In the genomic region with DNA sequence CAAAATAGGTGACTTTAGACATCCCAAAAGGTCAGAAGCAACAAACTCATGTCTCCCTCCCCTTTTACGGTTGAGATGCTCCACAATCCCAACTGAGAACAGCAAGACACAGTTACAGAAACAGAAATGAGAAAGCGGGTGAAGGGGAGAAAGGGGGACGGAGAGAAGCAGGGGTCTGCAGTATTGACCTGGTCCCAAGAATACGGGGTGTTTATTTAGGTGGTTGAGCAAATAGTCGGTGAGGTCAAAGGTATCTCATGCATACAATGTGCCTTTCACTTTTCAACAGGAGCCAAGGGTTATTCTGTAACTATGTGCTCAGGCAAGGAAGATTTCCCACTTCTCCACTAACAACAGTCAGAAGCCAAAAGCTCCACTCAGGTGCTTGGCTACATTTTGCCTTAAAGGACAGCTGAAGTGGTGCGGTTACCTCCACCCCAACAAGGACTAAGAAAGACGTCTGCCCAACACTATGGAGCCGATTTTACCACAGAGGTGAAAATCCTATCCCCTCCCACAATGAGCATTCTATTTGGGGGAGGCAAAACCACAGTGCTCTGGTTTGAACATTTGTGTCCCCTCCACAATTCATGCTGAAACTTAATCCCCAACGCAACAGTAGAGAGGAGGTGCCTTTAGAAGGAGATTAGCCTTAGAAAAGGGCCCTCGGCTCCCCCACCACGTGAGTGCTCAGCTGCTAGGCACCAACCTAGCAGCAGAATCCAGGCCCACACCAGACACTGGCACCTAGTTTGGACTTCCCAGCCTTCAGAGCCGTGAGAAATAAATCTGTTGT, we compare ENCODE assay signal across 1 cellular context.
TF ChIP-seq lines count a peak whose summit lies in the region.

No MANE protein-coding gene starts in this region.

TF ChIP-seq in HepG2, 621 proteins besides CTCF, POLR2A, EP300 and RAD21 (continued from another document and continues in another):
- TF ChIP-seq ARNT2 (CRISPR knock-in tag; IDR thresholded peaks at IDR 0.05; ENCODE audit: low read depth) (no peak), ZFP36L1 (CRISPR knock-in tag; IDR thresholded peaks at IDR 0.05) (0 out of 2 replicates have a peak, but pooled peaks have one; percentile 33), POLR2G (IDR thresholded peaks at IDR 0.05; ENCODE audit: low read depth, low read length) (peak; percentile 93), ZIK1 (CRISPR knock-in tag; IDR thresholded peaks at IDR 0.05; ENCODE audit: borderline replicate concordance, low read depth) (no peak), ZNF451 (CRISPR knock-in tag; IDR thresholded peaks at IDR 0.05) (no peak), EED (CRISPR knock-in tag; IDR thresholded peaks at IDR 0.05) (no peak), ZNF138 (CRISPR knock-in tag; IDR thresholded peaks at IDR 0.05; ENCODE audit: low read depth) (no peak), BCL6 (CRISPR knock-in tag; IDR thresholded peaks at IDR 0.05) (peak; percentile 57; the same call in 1 of the 2 replicates), ZNF280B (CRISPR knock-in tag; IDR thresholded peaks at IDR 0.05; ENCODE audit: borderline replicate concordance) (no peak), CBX5 (CRISPR knock-in tag; IDR thresholded peaks at IDR 0.05; ENCODE audit: borderline replicate concordance) (no peak), ATAD3A (CRISPR knock-in tag; IDR thresholded peaks at IDR 0.05) (no peak), ZNF780A (CRISPR knock-in tag; IDR thresholded peaks at IDR 0.05) (0 out of 2 replicates have a peak, but pooled peaks have one; percentile 35), ZBTB7B (CRISPR knock-in tag; IDR thresholded peaks at IDR 0.05) (peak; percentile 100), YEATS2 (CRISPR knock-in tag; IDR thresholded peaks at IDR 0.05; ENCODE audit: borderline replicate concordance) (no peak), NR2F2 (IDR thresholded peaks at IDR 0.05; ENCODE audit: borderline replicate concordance, low read depth) (peak; percentile 81), ZNF253 (CRISPR knock-in tag; IDR thresholded peaks at IDR 0.05; ENCODE audit: borderline replicate concordance) (no peak), ZNF660 (CRISPR knock-in tag; IDR thresholded peaks at IDR 0.05; ENCODE audit: borderline replicate concordance, low read depth) (no peak), MIER2 (CRISPR knock-in tag; IDR thresholded peaks at IDR 0.05) (no peak; the same call in 1 of the 2 replicates), ISX (CRISPR knock-in tag; conservative IDR thresholded peaks at IDR 0.05) (no peak), KLF13 (CRISPR knock-in tag; IDR thresholded peaks at IDR 0.05) (no peak), ZNF605 (CRISPR knock-in tag; IDR thresholded peaks at IDR 0.05) (no peak), TAF1 (CRISPR knock-in tag; IDR thresholded peaks at IDR 0.05) (0 out of 2 replicates have a peak, but pooled peaks have one; percentile 31), PRDM10 (CRISPR knock-in tag; IDR thresholded peaks at IDR 0.05; ENCODE audit: low read depth) (peak; percentile 67; the same call in 1 of the 2 replicates), HMG20A (CRISPR knock-in tag; IDR thresholded peaks at IDR 0.05; ENCODE audit: borderline replicate concordance) (peak; percentile 74; the same call in 1 of the 2 replicates), ZNF772 (CRISPR knock-in tag; IDR thresholded peaks at IDR 0.05) (no peak), ZNF644 (CRISPR knock-in tag; IDR thresholded peaks at IDR 0.05; ENCODE audit: low read depth) (peak; percentile 51; the same call in 1 of the 2 replicates), ZNF367 (CRISPR knock-in tag; IDR thresholded peaks at IDR 0.05; ENCODE audit: borderline replicate concordance) (no peak), ZMYM2 (CRISPR knock-in tag; IDR thresholded peaks at IDR 0.05) (peak; percentile 55; the same call in 1 of the 2 replicates), ZNF282 (IDR thresholded peaks at IDR 0.05; ENCODE audit: partially characterized antibody) (no peak), ZNF556 (CRISPR knock-in tag; IDR thresholded peaks at IDR 0.05; ENCODE audit: borderline replicate concordance) (no peak), ZBTB21 (CRISPR knock-in tag; IDR thresholded peaks at IDR 0.05) (no peak)
- TF ChIP-seq, protein P1, sequence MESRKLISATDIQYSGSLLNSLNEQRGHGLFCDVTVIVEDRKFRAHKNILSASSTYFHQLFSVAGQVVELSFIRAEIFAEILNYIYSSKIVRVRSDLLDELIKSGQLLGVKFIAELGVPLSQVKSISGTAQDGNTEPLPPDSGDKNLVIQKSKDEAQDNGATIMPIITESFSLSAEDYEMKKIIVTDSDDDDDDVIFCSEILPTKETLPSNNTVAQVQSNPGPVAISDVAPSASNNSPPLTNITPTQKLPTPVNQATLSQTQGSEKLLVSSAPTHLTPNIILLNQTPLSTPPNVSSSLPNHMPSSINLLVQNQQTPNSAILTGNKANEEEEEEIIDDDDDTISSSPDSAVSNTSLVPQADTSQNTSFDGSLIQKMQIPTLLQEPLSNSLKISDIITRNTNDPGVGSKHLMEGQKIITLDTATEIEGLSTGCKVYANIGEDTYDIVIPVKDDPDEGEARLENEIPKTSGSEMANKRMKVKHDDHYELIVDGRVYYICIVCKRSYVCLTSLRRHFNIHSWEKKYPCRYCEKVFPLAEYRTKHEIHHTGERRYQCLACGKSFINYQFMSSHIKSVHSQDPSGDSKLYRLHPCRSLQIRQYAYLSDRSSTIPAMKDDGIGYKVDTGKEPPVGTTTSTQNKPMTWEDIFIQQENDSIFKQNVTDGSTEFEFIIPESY (CRISPR knock-in tag; IDR thresholded peaks at IDR 0.05): no peak
- TF ChIP-seq, protein P2, sequence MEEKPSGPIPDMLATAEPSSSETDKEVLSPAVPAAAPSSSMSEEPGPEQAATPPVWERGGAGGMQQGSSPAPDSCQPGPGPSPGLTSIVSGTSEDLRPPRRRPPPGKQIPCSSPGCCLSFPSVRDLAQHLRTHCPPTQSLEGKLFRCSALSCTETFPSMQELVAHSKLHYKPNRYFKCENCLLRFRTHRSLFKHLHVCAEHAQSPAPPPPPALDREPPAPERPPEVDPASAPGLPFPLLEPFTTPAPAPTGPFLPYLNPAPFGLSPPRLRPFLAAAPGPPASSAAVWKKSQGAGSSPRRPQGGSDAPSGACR (CRISPR knock-in tag; IDR thresholded peaks at IDR 0.05): no peak
- TF ChIP-seq, protein P3, sequence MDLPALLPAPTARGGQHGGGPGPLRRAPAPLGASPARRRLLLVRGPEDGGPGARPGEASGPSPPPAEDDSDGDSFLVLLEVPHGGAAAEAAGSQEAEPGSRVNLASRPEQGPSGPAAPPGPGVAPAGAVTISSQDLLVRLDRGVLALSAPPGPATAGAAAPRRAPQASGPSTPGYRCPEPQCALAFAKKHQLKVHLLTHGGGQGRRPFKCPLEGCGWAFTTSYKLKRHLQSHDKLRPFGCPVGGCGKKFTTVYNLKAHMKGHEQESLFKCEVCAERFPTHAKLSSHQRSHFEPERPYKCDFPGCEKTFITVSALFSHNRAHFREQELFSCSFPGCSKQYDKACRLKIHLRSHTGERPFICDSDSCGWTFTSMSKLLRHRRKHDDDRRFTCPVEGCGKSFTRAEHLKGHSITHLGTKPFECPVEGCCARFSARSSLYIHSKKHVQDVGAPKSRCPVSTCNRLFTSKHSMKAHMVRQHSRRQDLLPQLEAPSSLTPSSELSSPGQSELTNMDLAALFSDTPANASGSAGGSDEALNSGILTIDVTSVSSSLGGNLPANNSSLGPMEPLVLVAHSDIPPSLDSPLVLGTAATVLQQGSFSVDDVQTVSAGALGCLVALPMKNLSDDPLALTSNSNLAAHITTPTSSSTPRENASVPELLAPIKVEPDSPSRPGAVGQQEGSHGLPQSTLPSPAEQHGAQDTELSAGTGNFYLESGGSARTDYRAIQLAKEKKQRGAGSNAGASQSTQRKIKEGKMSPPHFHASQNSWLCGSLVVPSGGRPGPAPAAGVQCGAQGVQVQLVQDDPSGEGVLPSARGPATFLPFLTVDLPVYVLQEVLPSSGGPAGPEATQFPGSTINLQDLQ (CRISPR knock-in tag; IDR thresholded peaks at IDR 0.05): no peak
- TF ChIP-seq, protein P4, sequence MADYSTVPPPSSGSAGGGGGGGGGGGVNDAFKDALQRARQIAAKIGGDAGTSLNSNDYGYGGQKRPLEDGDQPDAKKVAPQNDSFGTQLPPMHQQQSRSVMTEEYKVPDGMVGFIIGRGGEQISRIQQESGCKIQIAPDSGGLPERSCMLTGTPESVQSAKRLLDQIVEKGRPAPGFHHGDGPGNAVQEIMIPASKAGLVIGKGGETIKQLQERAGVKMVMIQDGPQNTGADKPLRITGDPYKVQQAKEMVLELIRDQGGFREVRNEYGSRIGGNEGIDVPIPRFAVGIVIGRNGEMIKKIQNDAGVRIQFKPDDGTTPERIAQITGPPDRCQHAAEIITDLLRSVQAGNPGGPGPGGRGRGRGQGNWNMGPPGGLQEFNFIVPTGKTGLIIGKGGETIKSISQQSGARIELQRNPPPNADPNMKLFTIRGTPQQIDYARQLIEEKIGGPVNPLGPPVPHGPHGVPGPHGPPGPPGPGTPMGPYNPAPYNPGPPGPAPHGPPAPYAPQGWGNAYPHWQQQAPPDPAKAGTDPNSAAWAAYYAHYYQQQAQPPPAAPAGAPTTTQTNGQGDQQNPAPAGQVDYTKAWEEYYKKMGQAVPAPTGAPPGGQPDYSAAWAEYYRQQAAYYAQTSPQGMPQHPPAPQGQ (CRISPR knock-in tag; IDR thresholded peaks at IDR 0.05; ENCODE audit: borderline replicate concordance): peak; percentile 82; the same call in 1 of the 2 replicates
- TF ChIP-seq, protein P5, sequence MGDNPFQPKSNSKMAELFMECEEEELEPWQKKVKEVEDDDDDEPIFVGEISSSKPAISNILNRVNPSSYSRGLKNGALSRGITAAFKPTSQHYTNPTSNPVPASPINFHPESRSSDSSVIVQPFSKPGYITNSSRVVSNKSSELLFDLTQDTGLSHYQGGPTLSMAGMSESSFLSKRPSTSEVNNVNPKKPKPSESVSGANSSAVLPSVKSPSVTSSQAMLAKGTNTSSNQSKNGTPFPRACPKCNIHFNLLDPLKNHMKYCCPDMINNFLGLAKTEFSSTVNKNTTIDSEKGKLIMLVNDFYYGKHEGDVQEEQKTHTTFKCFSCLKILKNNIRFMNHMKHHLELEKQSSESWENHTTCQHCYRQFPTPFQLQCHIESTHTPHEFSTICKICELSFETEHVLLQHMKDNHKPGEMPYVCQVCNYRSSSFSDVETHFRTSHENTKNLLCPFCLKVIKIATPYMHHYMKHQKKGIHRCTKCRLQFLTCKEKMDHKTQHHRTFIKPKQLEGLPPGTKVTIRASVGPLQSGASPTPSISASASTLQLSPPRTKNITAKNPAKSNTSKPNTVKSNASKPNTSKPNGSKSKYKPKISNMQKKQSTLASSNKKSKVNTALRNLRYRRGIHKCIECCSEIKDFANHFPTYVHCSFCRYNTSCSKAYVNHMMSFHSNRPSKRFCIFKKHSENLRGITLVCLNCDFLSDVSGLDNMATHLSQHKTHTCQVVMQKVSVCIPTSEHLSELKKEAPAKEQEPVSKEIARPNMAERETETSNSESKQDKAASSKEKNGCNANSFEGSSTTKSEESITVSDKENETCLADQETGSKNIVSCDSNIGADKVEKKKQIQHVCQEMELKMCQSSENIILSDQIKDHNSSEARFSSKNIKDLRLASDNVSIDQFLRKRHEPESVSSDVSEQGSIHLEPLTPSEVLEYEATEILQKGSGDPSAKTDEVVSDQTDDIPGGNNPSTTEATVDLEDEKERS (CRISPR knock-in tag; IDR thresholded peaks at IDR 0.05): peak; percentile 63; the same call in 1 of the 2 replicates
- TF ChIP-seq, protein P6, sequence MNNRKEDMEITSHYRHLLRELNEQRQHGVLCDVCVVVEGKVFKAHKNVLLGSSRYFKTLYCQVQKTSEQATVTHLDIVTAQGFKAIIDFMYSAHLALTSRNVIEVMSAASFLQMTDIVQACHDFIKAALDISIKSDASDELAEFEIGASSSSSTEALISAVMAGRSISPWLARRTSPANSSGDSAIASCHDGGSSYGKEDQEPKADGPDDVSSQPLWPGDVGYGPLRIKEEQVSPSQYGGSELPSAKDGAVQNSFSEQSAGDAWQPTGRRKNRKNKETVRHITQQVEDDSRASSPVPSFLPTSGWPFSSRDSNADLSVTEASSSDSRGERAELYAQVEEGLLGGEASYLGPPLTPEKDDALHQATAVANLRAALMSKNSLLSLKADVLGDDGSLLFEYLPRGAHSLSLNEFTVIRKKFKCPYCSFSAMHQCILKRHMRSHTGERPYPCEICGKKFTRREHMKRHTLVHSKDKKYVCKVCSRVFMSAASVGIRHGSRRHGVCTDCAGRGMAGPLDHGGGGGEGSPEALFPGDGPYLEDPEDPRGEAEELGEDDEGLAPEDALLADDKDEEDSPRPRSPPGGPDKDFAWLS (CRISPR knock-in tag; IDR thresholded peaks at IDR 0.05; ENCODE audit: borderline replicate concordance): no peak
